ENCODE assay signal across 9 cellular contexts in the genomic region with DNA sequence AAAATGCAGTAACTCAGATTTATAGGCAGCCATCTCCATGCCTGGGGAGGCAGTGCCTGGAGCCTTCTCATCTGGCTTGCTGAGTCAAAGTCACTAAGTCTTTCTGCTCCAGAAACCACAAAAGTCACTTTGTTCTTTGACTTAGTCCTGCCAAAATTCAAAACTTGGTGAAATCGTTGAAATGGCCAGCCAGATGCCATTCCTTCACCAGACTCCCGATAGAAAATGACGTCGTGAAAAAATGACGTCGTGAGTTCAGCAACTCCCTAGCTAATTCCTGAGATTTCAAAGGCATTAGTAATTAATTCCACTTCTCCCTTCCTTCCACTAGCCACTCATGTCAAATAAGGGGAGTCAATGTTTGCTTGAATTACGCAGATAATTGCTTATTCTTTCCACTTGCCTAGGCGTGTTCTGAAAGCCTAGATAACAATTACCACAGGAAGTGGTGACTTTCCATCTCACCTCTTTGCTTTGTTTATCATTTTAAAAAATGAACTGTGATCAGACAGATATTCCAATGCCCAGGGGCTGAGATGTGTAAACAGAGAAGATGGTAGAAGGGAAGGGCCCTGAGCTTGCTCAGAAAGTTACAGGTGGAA. TPM values are rescaled to one million over a fixed set of nuclear protein-coding genes. Genes with fewer than 3 reads are reported as not detected.
A peak's percentile ranks its signal among the peaks of the same experiment; 100 is the strongest.
DNase-seq lines count a peak whose midpoint lies in the region; ATAC-seq and TF ChIP-seq lines count a peak whose summit lies in the region.
"Had no signal": no experiment of that assay in that cellular context is flagged by ENCODE, and none has a peak within 500 bp of the region (broad histone marks: within the 10 kb centered on the region; RNA-seq: fewer than 3 reads in every experiment).

No MANE protein-coding gene starts in this region.

- peak overlapping the region; percentile 92 for H3K27ac Mint-ChIP-seq in activated naive CD8-positive, alpha-beta T cell treated with anti-CD3 and anti-CD28 coated beads for 36 hours
- peak overlapping the region; percentile 65 to 96 (median 88) for H3K27ac Mint-ChIP-seq in naive thymus-derived CD8-positive, alpha-beta T cell
- H3K27ac Mint-ChIP-seq: memory B cell had no signal

- peak overlapping the region; percentile 22 for H3K4me3 Mint-ChIP-seq in activated naive CD8-positive, alpha-beta T cell treated with anti-CD3 and anti-CD28 coated beads for 36 hours
- peak overlapping the region; percentile 3 to 67 (median 58) for H3K4me3 Mint-ChIP-seq in naive thymus-derived CD8-positive, alpha-beta T cell
- H3K4me3 Mint-ChIP-seq: memory B cell had no signal

- no peaks in the 10 kb centered on the region for H3K9me3 ChIP-seq in transverse colon

- in situ Hi-C loops in transverse colon (cut with MboI; ENCODE audit: low pct_ligation_motif_present in 1 of 4, low pct_unique_long_range_greater_than_20kb in 1 of 4, low sequenced_read_pairs in 3 of 4), result no loop called here

- H3K36me3 ChIP-seq in transverse colon, result no peaks in the 10 kb centered on the region

- H3K36me3 Mint-ChIP-seq in activated naive CD8-positive, alpha-beta T cell treated with anti-CD3 and anti-CD28 coated beads for 36 hours, result peaks cover 2% of the 10 kb centered on the region
- H3K36me3 Mint-ChIP-seq in naive thymus-derived CD8-positive, alpha-beta T cell, result no peaks in the 10 kb centered on the region
- H3K36me3 Mint-ChIP-seq: memory B cell had no signal

- TF ChIP-seq EP300 in transverse colon (IDR thresholded peaks at IDR 0.05; ENCODE audit: low read depth), result no peak

- no peaks in the 10 kb centered on the region for H3K27me3 ChIP-seq in transverse colon

- no peaks in the 10 kb centered on the region for H3K4me1 ChIP-seq in transverse colon

- POLR2A ChIA-PET in naive thymus-derived CD8-positive, alpha-beta T cell (lab: Charles Lee), result interaction anchor here (0.8 to 2.7 kb wide), 5 partner anchors 10 to 62 kb away, joined by 3 to 8 read pairs (median 3); partner anchors contain the start of gene OSBPL3

- intact Hi-C loops in transverse colon (cut with DNase I; ENCODE audit: low total_unique reads), result no loop called here

- DNase-seq in ELF-1 (ENCODE audit: low read depth, low spot score) (peak; percentile 19), NCI-H69 (lab: John Stamatoyannopoulos, UW) (peak; percentile 81), transverse colon (no peak), COLO668 (lab: John Stamatoyannopoulos, UW; ENCODE audit: unreplicated experiment) (no peak), anterior cingulate cortex (lab: John Stamatoyannopoulos, UW) (no peak)
- DNase-seq in activated naive CD8-positive, alpha-beta T cell treated with anti-CD3 and anti-CD28 coated beads for 36 hours, result peak; percentile 25
- DNase-seq in naive thymus-derived CD8-positive, alpha-beta T cell, result peak in 3 of 10 donors; percentile 11 to 58 (median 50)
- no peak for DNase-seq in NK-92 treated with Interleukin-12 subunit alpha and Interleukin-12 subunit beta, amount 100 ng/mL, for 24 hours (lab: John Stamatoyannopoulos, UW)

- peaks cover 37% of the 10 kb centered on the region for H3K4me1 Mint-ChIP-seq in activated naive CD8-positive, alpha-beta T cell treated with anti-CD3 and anti-CD28 coated beads for 36 hours
- H3K4me1 Mint-ChIP-seq in naive thymus-derived CD8-positive, alpha-beta T cell, result peaks cover 18 to 37% (median 27%) of the 10 kb centered on the region in 4 donors

- WGBS in transverse colon (ENCODE audit: low coverage in 1 of 2), 2 donors, result 58 to 69% methylated on average over 8 of the region's 8 CpGs

- no peaks in the 10 kb centered on the region for H3K9me3 Mint-ChIP-seq in activated naive CD8-positive, alpha-beta T cell treated with anti-CD3 and anti-CD28 coated beads for 36 hours
- no peaks in the 10 kb centered on the region for H3K9me3 Mint-ChIP-seq in naive thymus-derived CD8-positive, alpha-beta T cell
- H3K9me3 Mint-ChIP-seq: memory B cell had no signal

- no peaks in the 10 kb centered on the region for H3K27me3 Mint-ChIP-seq in activated naive CD8-positive, alpha-beta T cell treated with anti-CD3 and anti-CD28 coated beads for 36 hours
- peaks cover 0 to 2% (median 0%) of the 10 kb centered on the region in 5 donors for H3K27me3 Mint-ChIP-seq in naive thymus-derived CD8-positive, alpha-beta T cell

- TF ChIP-seq POLR2A in transverse colon (IDR thresholded peaks at IDR 0.05), result no peak

- no peak overlapping the region for H3K4me3 ChIP-seq in transverse colon

- peak overlapping the region in 1 of 4 donors; percentile 43 for H3K27ac ChIP-seq in transverse colon

- ATAC-seq in naive thymus-derived CD8-positive, alpha-beta T cell, result peak; percentile 82 to 86

- TF ChIP-seq CTCF in transverse colon (IDR thresholded peaks at IDR 0.05), result no peak

RNA-seq across cellular contexts. Expression of gene OSBPL3, which starts 48.5 kb away (rescaled TPM):
- 10 to 100 TPM; 40.8 to 44.1 TPM for total RNA-seq in activated naive CD8-positive, alpha-beta T cell treated with anti-CD3 and anti-CD28 coated beads for 36 hours
- total RNA-seq in naive thymus-derived CD8-positive, alpha-beta T cell, result 10 to 100 TPM; 21.3 to 28.4 TPM
- polyA plus RNA-seq in naive thymus-derived CD8-positive, alpha-beta T cell, result 1 to 10 TPM; 3.4 to 5.3 (median 5.0) TPM
- 10 to 100 TPM in 1 of 4 donors, 1 to 10 TPM in 3; 6.7 to 20.6 (median 8.0) TPM for total RNA-seq in transverse colon

Comparison
In these comparisons a context has a peak if more than half of its experiments do, and no peak if none do; other contexts are left out.
1. DNase-seq: peak in ELF-1 (single experiment), NCI-H69 (single experiment) and activated naive CD8-positive, alpha-beta T cell treated with anti-CD3 and anti-CD28 coated beads for 36 hours (single experiment); none in transverse colon (single experiment), COLO668 (single experiment), anterior cingulate cortex (0 of 58) and NK-92 treated with Interleukin-12 subunit alpha and Interleukin-12 subunit beta, amount 100 ng/mL, for 24 hours (single experiment).